ENCODE assay signal across 13 cellular contexts in the genomic region with DNA sequence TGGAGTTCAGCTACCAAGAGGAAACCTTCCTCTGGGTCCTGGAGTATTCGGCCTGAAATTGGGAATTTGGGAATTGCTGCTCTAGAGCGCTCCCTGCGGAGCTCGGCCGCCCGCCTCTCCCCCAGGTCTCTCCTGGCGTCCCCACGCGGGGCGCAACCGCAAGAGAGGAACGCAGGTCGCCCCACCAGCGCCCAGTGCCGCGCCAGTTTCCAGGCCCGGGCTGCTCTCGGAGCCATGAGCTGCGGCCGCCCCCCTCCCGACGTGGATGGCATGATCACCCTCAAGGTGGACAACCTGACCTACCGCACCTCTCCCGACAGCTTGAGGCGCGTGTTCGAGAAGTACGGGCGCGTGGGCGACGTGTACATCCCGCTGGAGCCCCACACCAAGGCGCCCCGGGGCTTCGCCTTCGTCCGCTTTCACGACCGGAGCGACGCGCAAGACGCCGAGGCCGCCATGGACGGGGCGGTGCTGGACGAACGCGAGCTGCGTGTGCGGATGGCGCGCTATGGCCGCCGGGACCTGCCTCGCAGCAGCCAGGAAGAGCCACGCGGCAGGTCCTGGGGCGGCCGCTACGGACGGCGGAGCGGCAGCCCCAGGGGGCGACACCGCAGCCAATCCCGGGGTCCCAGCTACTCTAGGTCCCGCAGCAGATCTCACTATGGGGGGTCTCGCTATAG. TPM values are rescaled to one million over a fixed set of nuclear protein-coding genes. Genes with fewer than 3 reads are reported as not detected.
DNase-seq lines count a peak whose midpoint lies in the region; ATAC-seq and TF ChIP-seq lines count a peak whose summit lies in the region.
"Not testable (repeated sequence)": the region's sequence is repeated elsewhere in the genome, so short reads cannot be mapped to it uniquely, and the experiment has no call there.
"Had no signal": no experiment of that assay in that cellular context is flagged by ENCODE, and none has a peak within 500 bp of the region (broad histone marks: within the 10 kb centered on the region; RNA-seq: fewer than 3 reads in every experiment).

No MANE protein-coding gene starts in this region.

- H3K36me3 Mint-ChIP-seq in activated B cell treated with CpG ODN at 0.5 μM for 24 hours (ENCODE audit: low read depth); activated naive CD8-positive, alpha-beta T cell: not testable (repeated sequence)

- H3K27ac Mint-ChIP-seq in activated B cell treated with CpG ODN at 0.5 μM for 24 hours; activated naive CD8-positive, alpha-beta T cell: not testable (repeated sequence)

- H3K27me3 ChIP-seq in kidney epithelial cell (ENCODE audit: control insufficient read depth, insufficient read depth, low read length); subcutaneous abdominal adipose tissue (ENCODE audit: control insufficient read depth in 5 of 5, insufficient read depth in 4 of 5, low read length in 5 of 5): not testable (repeated sequence)
- H3K27me3 ChIP-seq in psoas muscle (ENCODE audit: insufficient read depth in 3 of 3, low read length in 2 of 3) = peaks cover 0 to 13% (median 5%) of the 10 kb centered on the region in 3 donors

- not testable (repeated sequence) for H3K36me3 ChIP-seq in kidney epithelial cell (ENCODE audit: control insufficient read depth, insufficient read depth, low read length); psoas muscle (ENCODE audit: insufficient read depth in 1 of 2, low read depth in 1 of 2); subcutaneous abdominal adipose tissue (ENCODE audit: control insufficient read depth in 5 of 5, insufficient read depth in 5 of 5, low read length in 5 of 5)

- CTCF ChIA-PET in activated B cell treated with CpG ODN at 0.5 μM for 24 hours (lab: Charles Lee) = not testable (repeated sequence)

- not testable (repeated sequence) for TF ChIP-seq CTCF in activated B cell treated with CpG ODN at 0.5 μM for 24 hours (IDR thresholded peaks at IDR 0.05); fibroblast of pulmonary artery (IDR thresholded peaks at IDR 0.05; ENCODE audit: low read length, missing control alignments); psoas muscle (IDR thresholded peaks at IDR 0.05)
- peak; percentile 32 for TF ChIP-seq CTCF in choroid plexus epithelial cell (conservative IDR thresholded peaks at IDR 0.05; ENCODE audit: low read depth, low read length)
- TF ChIP-seq CTCF in kidney epithelial cell (IDR thresholded peaks at IDR 0.05; ENCODE audit: insufficient read depth, low read length, poor library complexity, severe bottlenecking) = peak; percentile 21

- H3K4me1 ChIP-seq in psoas muscle; subcutaneous abdominal adipose tissue (ENCODE audit: control insufficient read depth in 5 of 5, insufficient read depth in 5 of 5, low read length in 5 of 5): not testable (repeated sequence)

- not testable (repeated sequence) for H3K9me3 ChIP-seq in psoas muscle; subcutaneous abdominal adipose tissue (ENCODE audit: control insufficient read depth in 5 of 5, low read length in 5 of 5)

- H3K9ac ChIP-seq in subcutaneous abdominal adipose tissue (ENCODE audit: low read length in 5 of 5) = not testable (repeated sequence)

- intact Hi-C loops in activated B cell treated with CpG ODN at 0.5 μM for 24 hours (cut with micrococcal nuclease); psoas muscle (cut with DNase I): not testable (repeated sequence)

- not testable (repeated sequence) for H3K9me3 Mint-ChIP-seq in activated B cell treated with CpG ODN at 0.5 μM for 24 hours; activated naive CD8-positive, alpha-beta T cell (ENCODE audit: low read depth)

- peak; percentile 22 for DNase-seq in AG20443 (ENCODE audit: low spot score)
- not testable (repeated sequence) for DNase-seq in activated B cell treated with CpG ODN at 0.5 μM for 24 hours; kidney epithelial cell (ENCODE audit: low read depth)
- peak; percentile 18 for DNase-seq in choroid plexus epithelial cell (ENCODE audit: low read depth)
- DNase-seq in fibroblast of pulmonary artery (ENCODE audit: low read depth) = peak; percentile 15
- DNase-seq in psoas muscle = peak in 1 of 2 donors; percentile 52

- WGBS in psoas muscle, 3 donors = 19 to 25% (median 19%) methylated on average over 52 to 71 of the region's 71 CpGs

- not testable (repeated sequence) for H3K27ac ChIP-seq in psoas muscle; subcutaneous abdominal adipose tissue (ENCODE audit: low read depth, low read length)

- ATAC-seq in activated B cell treated with CpG ODN at 0.5 μM for 24 hours (ENCODE audit: low read depth) (peak; percentile 68), psoas muscle (peak in 2 of 4 donors; percentile 35 to 37)

- not testable (repeated sequence) for H3K4me1 Mint-ChIP-seq in activated B cell treated with CpG ODN at 0.5 μM for 24 hours; activated naive CD8-positive, alpha-beta T cell (ENCODE audit: low read depth)

- H3K27me3 Mint-ChIP-seq in activated B cell treated with CpG ODN at 0.5 μM for 24 hours = peaks cover 25% of the 10 kb centered on the region
- peaks cover 27% of the 10 kb centered on the region for H3K27me3 Mint-ChIP-seq in activated naive CD8-positive, alpha-beta T cell

- H3K4me3 Mint-ChIP-seq in activated B cell treated with CpG ODN at 0.5 μM for 24 hours = peak overlapping the region; percentile 60
- peak overlapping the region; percentile 65 for H3K4me3 Mint-ChIP-seq in activated naive CD8-positive, alpha-beta T cell

- POLR2A ChIA-PET in activated B cell treated with CpG ODN at 0.5 μM for 24 hours (lab: Charles Lee) = interaction anchor here (1.0 kb wide), 1 partner anchor 30 kb away, joined by 3 read pairs; no protein-coding TSS in a partner anchor

- H3K4me3 ChIP-seq in choroid plexus epithelial cell (ENCODE audit: low read depth, low read length) = peak overlapping the region; percentile 58
- peak overlapping the region; percentile 39 for H3K4me3 ChIP-seq in fibroblast of pulmonary artery (replicated peaks; ENCODE audit: low read depth, low read length)
- peak overlapping the region; percentile 38 for H3K4me3 ChIP-seq in kidney epithelial cell (ENCODE audit: low read depth, low read length)
- H3K4me3 ChIP-seq in psoas muscle = peak overlapping the region; percentile 37
- peak overlapping the region in 4 of 5 donors; percentile 49 to 53 (median 52) for H3K4me3 ChIP-seq in subcutaneous abdominal adipose tissue (ENCODE audit: low read depth in 1 of 5, low read length in 5 of 5)

RNA-seq across cellular contexts. Expression of a gene that starts 11.7 kb away (rescaled TPM):
- not detected in 2 replicates for total RNA-seq in activated B cell treated with CpG ODN at 0.5 μM for 24 hours
- not detected in 2 replicates for total RNA-seq in kidney epithelial cell
- total RNA-seq in psoas muscle = not detected
- polyA plus RNA-seq in psoas muscle = not detected
- total RNA-seq: A172; cardiac septum; CD8-positive, alpha-beta memory T cell; IMR-90 had no signal
- polyA plus RNA-seq: CD8-positive, alpha-beta memory T cell; IMR-90; thymus had no signal

RNA-seq across cellular contexts. Expression of a gene that starts 12.4 kb away (rescaled TPM):
- not detected in 2 replicates for total RNA-seq in activated B cell treated with CpG ODN at 0.5 μM for 24 hours
- total RNA-seq in kidney epithelial cell = not detected in 2 replicates
- not detected for total RNA-seq in psoas muscle
- not detected for polyA plus RNA-seq in psoas muscle
- total RNA-seq: A172; cardiac septum; CD8-positive, alpha-beta memory T cell; IMR-90 had no signal
- polyA plus RNA-seq: CD8-positive, alpha-beta memory T cell; IMR-90; thymus had no signal

RNA-seq across cellular contexts. Expression of a gene that starts 29.2 kb away (rescaled TPM):
- total RNA-seq in activated B cell treated with CpG ODN at 0.5 μM for 24 hours = 40.6 and 46.8 TPM in 2 replicates
- total RNA-seq in kidney epithelial cell = 34.2 and 39.8 TPM in 2 replicates
- 10 to 100 TPM; 26.6 to 35.3 (median 29.7) TPM for total RNA-seq in psoas muscle
- polyA plus RNA-seq in psoas muscle = 10 to 100 TPM; 17.7 to 24.8 (median 21.7) TPM

RNA-seq across cellular contexts. Expression of a gene that starts 52.1 kb away (rescaled TPM):
- total RNA-seq in activated B cell treated with CpG ODN at 0.5 μM for 24 hours (9.5 and 9.8 TPM in 2 replicates), kidney epithelial cell (33.1 and 38.4 TPM in 2 replicates), psoas muscle (10 to 100 TPM; 29.0 to 55.3 (median 41.3) TPM)
- 10 to 100 TPM in 2 of 3 donors, 1 to 10 TPM in 1; 9.8 to 22.5 (median 20.1) TPM for polyA plus RNA-seq in psoas muscle
